ENCODE assay signal across 18 cellular contexts in the genomic region with DNA sequence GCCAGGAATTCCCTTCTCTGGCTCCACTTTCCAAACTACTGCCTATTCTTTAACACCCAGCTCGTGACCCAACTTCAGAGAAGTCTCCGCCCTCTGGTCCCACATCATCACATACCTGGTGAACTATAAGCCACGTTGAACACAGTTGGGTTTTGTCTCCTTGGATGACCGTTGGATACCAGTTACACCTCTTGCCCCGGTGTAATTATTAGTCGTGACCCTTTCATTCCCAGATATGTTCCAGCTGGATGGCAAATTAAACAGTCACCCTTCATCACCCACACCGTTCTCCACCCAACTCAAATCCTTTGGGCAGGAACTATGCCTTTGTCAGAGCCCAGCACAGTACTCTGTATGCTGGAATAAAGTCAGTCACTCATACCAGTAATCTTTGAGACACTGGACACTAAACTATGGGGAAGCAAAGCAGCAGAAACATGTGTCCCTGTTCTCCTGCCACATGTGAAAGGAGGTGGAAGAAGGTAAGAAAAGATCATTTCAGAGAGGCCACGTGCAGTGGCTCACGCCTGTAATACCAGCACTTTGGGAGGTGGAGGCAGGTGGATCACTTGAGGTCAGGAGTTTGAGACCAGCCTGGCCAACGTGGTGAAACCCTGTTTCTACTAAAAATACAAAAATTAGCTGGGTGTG.
"Had no signal": no experiment of that assay in that cellular context is flagged by ENCODE, and none has a peak within 500 bp of the region (broad histone marks: within the 10 kb centered on the region; RNA-seq: fewer than 3 reads in every experiment).

No MANE protein-coding gene starts in this region.

- H3K36me3 Mint-ChIP-seq: memory B cell, natural killer cell had no signal

- H3K27me3 Mint-ChIP-seq: type B pancreatic cell had no signal

- H3K4me3 Mint-ChIP-seq: memory B cell, natural killer cell had no signal

- H3K9me3 Mint-ChIP-seq: memory B cell, natural killer cell, type B pancreatic cell had no signal

- DNase-seq: dermis blood vessel endothelial cell; effector memory CD4-positive, alpha-beta T cell; foreskin keratinocyte; heart left ventricle; natural killer cell; occipital lobe; stimulated activated CD4-positive, alpha-beta T cell treated with anti-CD3 and anti-CD28 coated beads, Interleukin-12 subunit alpha, Interleukin-12 subunit beta, amount 100 ng/mL, for 4 hours; stimulated activated CD4-positive, alpha-beta T cell treated with anti-CD3 and anti-CD28 coated beads, Interleukin-1b, Interleukin-23, amount 100 ng/mL, for 48 hours; stimulated activated CD4-positive, alpha-beta T cell treated with anti-CD3 and anti-CD28 coated beads, Interleukin-4, amount 100 ng/mL, for 1 hour; stimulated activated naive CD8-positive, alpha-beta T cell treated with anti-CD3 and anti-CD28 coated beads, Interleukin-15, Interleukin-2, amounts not matched to agents 100 U/mL and 50 U/mL, for 24 hours; substantia nigra; testis had no signal

- ATAC-seq: foreskin keratinocyte; gastroesophageal sphincter; heart left ventricle; left colon; natural killer cell; pancreas; right lobe of liver; stimulated activated naive CD8-positive, alpha-beta T cell treated with anti-CD3 and anti-CD28 coated beads, Interleukin-15, Interleukin-2, amounts not matched to agents 100 U/mL and 50 U/mL, for 24 hours had no signal

- H3K27ac Mint-ChIP-seq: memory B cell, natural killer cell, type B pancreatic cell had no signal
